In the genomic region with DNA sequence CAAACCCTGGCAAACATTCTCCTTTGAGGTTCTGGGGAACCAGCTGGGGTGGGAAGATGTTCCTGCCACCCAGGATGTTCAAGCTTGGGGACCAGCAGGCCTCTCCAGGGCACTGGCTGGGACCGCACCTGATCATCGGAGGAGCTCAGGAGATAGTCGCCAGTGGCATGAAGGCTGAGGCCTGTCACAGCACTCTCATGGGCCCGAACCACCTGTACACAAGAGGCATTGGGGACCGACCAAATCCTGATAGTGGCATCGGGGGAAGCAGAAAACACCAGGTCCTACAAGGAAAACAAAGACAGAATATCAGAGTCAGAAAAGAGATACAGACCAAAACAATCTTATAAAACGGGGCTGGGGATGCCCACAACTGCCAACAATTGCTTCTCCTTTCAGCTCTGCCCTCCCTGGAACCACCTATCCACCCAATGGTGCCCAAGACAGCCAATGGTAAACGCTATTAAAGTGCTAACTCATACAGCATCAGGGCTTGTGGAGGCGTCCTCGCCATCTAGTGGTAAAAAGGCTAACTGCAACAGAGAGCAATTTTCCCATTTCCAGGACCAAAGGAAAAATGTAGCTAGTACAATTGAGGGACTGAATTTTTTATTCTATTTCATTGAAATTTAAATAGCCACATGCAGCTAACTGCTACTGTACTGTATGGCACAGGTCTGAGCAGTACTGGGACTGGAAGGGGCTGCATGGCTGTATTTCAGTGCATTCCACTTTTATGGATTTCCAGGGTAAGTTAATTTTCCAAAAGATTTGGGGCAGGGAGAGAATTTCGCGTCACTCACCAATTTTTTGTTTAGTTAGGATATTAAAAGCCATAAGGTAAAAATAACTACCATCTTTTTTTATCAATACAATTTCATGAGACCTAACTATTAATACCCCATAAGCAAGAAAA, we compare ENCODE assay signal across 8 cellular contexts.
DNase-seq lines count a peak whose midpoint lies in the region; ATAC-seq lines count a peak whose summit lies in the region.

No MANE protein-coding gene starts in this region.

- ATAC-seq in GM19452 (IDR thresholded peaks at IDR 0.05; ENCODE audit: unreplicated experiment) (peak; percentile 53), HG02884 (IDR thresholded peaks at IDR 0.05; ENCODE audit: unreplicated experiment) (no peak)

- peak; percentile 37 to 79 (median 37) for DNase-seq in NCI-H1417 (lab: John Stamatoyannopoulos, UW)
- no peak for DNase-seq in NCI-H1417 treated with DMSO at 0.1 percent for 48 hours (lab: John Stamatoyannopoulos, UW)
- peak; percentile 35 for DNase-seq in NCI-H226
- DNase-seq in astrocyte of the hippocampus (ENCODE audit: low read depth, low spot score) = peak; percentile 87
- peak; percentile 73 for DNase-seq in iPS-NIHi11 (ENCODE audit: low spot score)
- peak; percentile 45 for DNase-seq in stimulated activated CD4-positive, alpha-beta T cell treated with anti-CD3 and anti-CD28 coated beads, Interleukin-4, amount 100 ng/mL, for 24 hours
